Comparison of ENCODE assay signal across 1 cellular context in genomic region chr2:33134086-33134763, GRCh38.
TF ChIP-seq lines count a peak whose summit lies in the region.

No MANE protein-coding gene starts in this region.

TF ChIP-seq in IMR-90, 13 proteins besides CTCF, POLR2A, EP300 and RAD21 (continued from another document):
- 0 out of 2 replicates have a peak, but pooled peaks have one; percentile 78 for TF ChIP-seq CHD1 (IDR thresholded peaks at IDR 0.05; ENCODE audit: low read depth, low read length)
- TF ChIP-seq MAFK (IDR thresholded peaks at IDR 0.05; ENCODE audit: low read depth, low read length) = no peak; the same call in 1 of the 2 replicates
- no peak for TF ChIP-seq ELK1 (IDR thresholded peaks at IDR 0.05; ENCODE audit: borderline replicate concordance, low read depth, low read length)
TF ChIP-seq in IMR-90: peak in this region for 8.
